7 cellular contexts compared by ENCODE assay signal in the genomic region with DNA sequence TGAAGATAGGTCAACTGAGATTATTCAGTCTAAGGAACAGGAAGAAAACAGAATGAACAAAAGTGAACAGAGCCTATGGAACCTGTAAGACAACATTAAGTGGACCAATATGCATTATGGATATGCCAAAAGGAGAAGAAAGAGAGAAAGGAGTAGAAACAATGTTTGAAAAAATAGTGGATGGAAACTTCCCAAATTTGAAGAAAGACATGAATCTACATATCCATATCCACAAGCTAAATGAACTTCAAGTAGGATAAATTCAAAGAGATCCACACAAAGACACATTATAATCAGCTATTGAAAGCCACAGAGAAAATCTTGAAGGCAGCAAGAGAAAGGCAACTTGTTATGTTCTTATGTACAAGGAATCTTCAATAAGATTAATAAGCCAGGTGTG.
"Had no signal": no experiment of that assay in that cellular context is flagged by ENCODE, and none has a peak within 500 bp of the region (broad histone marks: within the 10 kb centered on the region; RNA-seq: fewer than 3 reads in every experiment).

No MANE protein-coding gene starts in this region.

- DNase-seq: GM23248, GOT3, H7, IMR-90 had no signal

- H3K9ac ChIP-seq: GM23248 had no signal

- H2AFZ ChIP-seq: GM23248 had no signal

- H3K9me3 ChIP-seq: HAP-1 had no signal

- H3K4me3 ChIP-seq: GM23248, HAP-1 had no signal

- FAIRE-seq: HTR-8/SVneo had no signal

- ATAC-seq: HCT116 had no signal

- H3K27ac ChIP-seq: GM23248 had no signal
